8 cellular contexts compared by ENCODE assay signal in the genomic region with DNA sequence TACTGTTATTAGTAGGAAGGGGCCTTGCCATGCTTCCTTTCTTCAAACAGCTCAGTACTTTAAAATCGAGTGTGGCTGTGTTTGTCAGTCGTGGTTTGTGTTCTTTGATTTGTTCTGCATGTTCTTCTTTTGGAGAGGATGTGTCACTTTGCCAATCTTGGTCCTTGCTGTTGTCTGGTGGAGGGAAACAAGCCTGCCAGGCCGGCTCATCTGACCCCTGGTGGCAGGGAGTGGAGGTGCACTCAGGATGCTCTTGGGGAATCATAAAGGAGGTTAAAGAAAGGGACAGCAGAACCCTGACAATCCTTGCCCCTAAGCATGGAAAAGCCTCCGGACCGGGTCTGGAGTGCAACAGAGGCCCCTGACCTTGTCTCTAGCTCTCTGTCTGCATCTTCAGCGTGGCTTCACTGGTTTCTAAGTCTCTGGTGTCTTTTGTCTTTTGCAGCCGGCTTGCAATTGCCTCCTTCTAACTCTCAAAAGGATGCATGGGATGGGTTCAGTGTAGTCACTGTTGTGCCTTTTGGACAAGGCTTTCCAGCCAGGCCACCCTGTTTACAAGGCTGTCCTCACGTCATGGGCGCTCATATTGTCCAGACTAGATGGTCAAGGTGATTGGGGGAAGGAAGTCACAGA.
A peak's percentile ranks its signal among the peaks of the same experiment; 100 is the strongest.
DNase-seq lines count a peak whose midpoint lies in the region; ATAC-seq lines count a peak whose summit lies in the region.

No MANE protein-coding gene starts in this region.

- POLR2A ChIA-PET in activated CD4-positive, alpha-beta memory T cell treated with anti-CD3 and anti-CD28 coated beads, Interleukin-2, amount 10 ng/mL, durations not matched to agents 7 days and 5 days (lab: Charles Lee): no interaction called here

- CTCF ChIA-PET in activated CD4-positive, alpha-beta memory T cell treated with anti-CD3 and anti-CD28 coated beads, Interleukin-2, amount 10 ng/mL, durations not matched to agents 7 days and 5 days (lab: Charles Lee): interaction anchor here (0.7 to 1.9 kb wide), 10 partner anchors 9 to 116 kb away, joined by 3 to 7 read pairs (median 3); no protein-coding TSS in a partner anchor

- H3K4me1 ChIP-seq in effector memory CD4-positive, alpha-beta T cell (ENCODE audit: control insufficient read depth, insufficient read depth, low read length, poor library complexity, severe bottlenecking): no peaks in the 10 kb centered on the region

- no peak overlapping the region for H3K27ac ChIP-seq in effector memory CD4-positive, alpha-beta T cell (ENCODE audit: insufficient read depth, low read length, poor library complexity, severe bottlenecking)

- no peaks in the 10 kb centered on the region for H3K27me3 ChIP-seq in effector memory CD4-positive, alpha-beta T cell (replicated peaks; ENCODE audit: control insufficient read depth, insufficient read depth, low read length, poor library complexity, severe bottlenecking)

- no peaks in the 10 kb centered on the region for H3K36me3 ChIP-seq in effector memory CD4-positive, alpha-beta T cell (ENCODE audit: control insufficient read depth, insufficient read depth, low read length)

- no peaks in the 10 kb centered on the region for H3K9me3 Mint-ChIP-seq in activated CD4-positive, alpha-beta memory T cell treated with anti-CD3 and anti-CD28 coated beads, Interleukin-2, amount 10 ng/mL, durations not matched to agents 7 days and 5 days

- peak; percentile 88 for DNase-seq in AG08395 (ENCODE audit: low spot score)
- peak; percentile 20 to 62 for DNase-seq in NCI-H526 (lab: John Stamatoyannopoulos, UW)
- peak; percentile 70 for DNase-seq in activated CD4-positive, alpha-beta memory T cell treated with anti-CD3 and anti-CD28 coated beads, Interleukin-2, amount 10 ng/mL, durations not matched to agents 7 days and 5 days
- DNase-seq in effector memory CD4-positive, alpha-beta T cell: peak; percentile 12 to 36 (median 26)
- peak; percentile 53 for DNase-seq in middle frontal gyrus (ENCODE audit: extremely low spot score, low spot score)
- DNase-seq in stimulated activated CD8-positive, alpha-beta memory T cell treated with anti-CD3 and anti-CD28 coated beads, Interleukin-4, amount 100 ng/mL, for 48 hours: peak; percentile 78

- H3K36me3 Mint-ChIP-seq in activated CD4-positive, alpha-beta memory T cell treated with anti-CD3 and anti-CD28 coated beads, Interleukin-2, amount 10 ng/mL, durations not matched to agents 7 days and 5 days (ENCODE audit: low read depth): no peaks in the 10 kb centered on the region

- ATAC-seq in GM18508 (IDR thresholded peaks at IDR 0.05; ENCODE audit: insufficient read depth, unreplicated experiment): peak; percentile 90
- peak; percentile 97 for ATAC-seq in HG02981 (IDR thresholded peaks at IDR 0.05; ENCODE audit: unreplicated experiment)

- H3K4me1 Mint-ChIP-seq in activated CD4-positive, alpha-beta memory T cell treated with anti-CD3 and anti-CD28 coated beads, Interleukin-2, amount 10 ng/mL, durations not matched to agents 7 days and 5 days: no peaks in the 10 kb centered on the region

- H3K27ac Mint-ChIP-seq in activated CD4-positive, alpha-beta memory T cell treated with anti-CD3 and anti-CD28 coated beads, Interleukin-2, amount 10 ng/mL, durations not matched to agents 7 days and 5 days: no peak overlapping the region

- no peaks in the 10 kb centered on the region for H3K9me3 ChIP-seq in effector memory CD4-positive, alpha-beta T cell (ENCODE audit: control insufficient read depth, low read length)

- no peak overlapping the region for H3K4me3 Mint-ChIP-seq in activated CD4-positive, alpha-beta memory T cell treated with anti-CD3 and anti-CD28 coated beads, Interleukin-2, amount 10 ng/mL, durations not matched to agents 7 days and 5 days

- no peaks in the 10 kb centered on the region for H3K27me3 Mint-ChIP-seq in activated CD4-positive, alpha-beta memory T cell treated with anti-CD3 and anti-CD28 coated beads, Interleukin-2, amount 10 ng/mL, durations not matched to agents 7 days and 5 days

- no peak overlapping the region for H3K4me3 ChIP-seq in effector memory CD4-positive, alpha-beta T cell (ENCODE audit: insufficient read depth, low read depth, low read length, poor library complexity, severe bottlenecking)

Comparison
In these comparisons a context has a peak if more than half of its experiments do, and no peak if none do; other contexts are left out.
1. DNase-seq: peak in every context shown above with its lines; median percentile 88 in AG08395; 78 in stimulated activated CD8-positive, alpha-beta memory T cell treated with anti-CD3 and anti-CD28 coated beads, Interleukin-4, amount 100 ng/mL, for 48 hours; 70 in activated CD4-positive, alpha-beta memory T cell treated with anti-CD3 and anti-CD28 coated beads, Interleukin-2, amount 10 ng/mL, durations not matched to agents 7 days and 5 days; 53 in middle frontal gyrus; 41 in NCI-H526; 26 in effector memory CD4-positive, alpha-beta T cell.